ENCODE assay signal across 9 cellular contexts in the genomic region with DNA sequence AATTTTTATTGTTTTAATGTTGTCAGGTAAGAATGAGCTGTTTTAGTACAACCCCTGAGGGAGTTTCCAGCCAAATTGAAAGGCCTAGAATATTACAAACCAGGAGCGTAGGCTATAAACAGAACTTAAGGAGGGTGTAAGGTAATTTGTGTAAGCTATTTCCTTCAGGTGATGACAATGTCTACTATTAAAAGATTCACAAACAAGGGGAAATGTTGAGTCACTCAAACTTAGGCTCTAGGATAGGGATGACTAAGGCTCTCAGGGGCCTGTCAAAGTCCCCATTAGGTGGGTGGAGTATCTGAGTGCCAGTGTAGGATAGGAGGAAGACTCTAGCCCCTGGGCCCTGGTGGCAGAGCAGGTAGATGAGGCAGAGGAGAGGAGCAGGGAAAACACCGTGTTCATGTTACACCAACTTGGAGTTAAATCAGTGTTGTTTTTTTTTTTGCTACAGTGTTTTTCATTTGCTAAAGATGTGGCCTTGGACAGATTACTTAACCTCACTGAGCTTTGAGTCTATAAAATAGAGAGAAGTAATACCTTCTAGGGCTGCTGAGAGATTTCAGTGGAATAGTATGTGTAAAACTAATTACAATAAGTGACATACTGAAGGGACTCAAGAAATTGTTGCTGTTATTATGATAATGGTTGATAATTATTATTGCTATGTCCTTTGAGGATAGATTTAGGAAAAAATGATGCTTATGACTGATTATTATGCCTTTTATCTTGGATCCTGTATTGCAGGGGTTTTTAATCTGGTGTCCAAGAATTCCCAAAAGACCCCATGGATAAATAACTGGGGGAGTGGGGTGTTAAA. TPM values are rescaled to one million over a fixed set of nuclear protein-coding genes. Genes with fewer than 3 reads are reported as not detected.
DNase-seq lines count a peak whose midpoint lies in the region; ATAC-seq and TF ChIP-seq lines count a peak whose summit lies in the region.
"Had no signal": no experiment of that assay in that cellular context is flagged by ENCODE, and none has a peak within 500 bp of the region (broad histone marks: within the 10 kb centered on the region; RNA-seq: fewer than 3 reads in every experiment).

No MANE protein-coding gene starts in this region.

- in situ Hi-C loops in brain microvascular endothelial cell (cut with HindIII; ENCODE audit: low pct_ligation_motif_present, low sequenced_read_pairs): no loop called here

- H3K4me3 ChIP-seq in brain microvascular endothelial cell (ENCODE audit: low read depth, low read length) (no peak overlapping the region), mesodermal cell (ENCODE audit: extremely low read depth, insufficient read depth, low read length, poor library complexity, severe bottlenecking) (no peak overlapping the region), SJCRH30 (no peak overlapping the region)
- H3K4me3 ChIP-seq: cardiac muscle cell had no signal

- WGBS in mesodermal cell (ENCODE audit: insufficient coverage in 2 of 2), 2 experiments: 73 to 86% methylated on average over 1 of the region's 2 CpGs

- H3K27ac ChIP-seq in brain microvascular endothelial cell (no peak overlapping the region), mesodermal cell (ENCODE audit: low read depth, low read length, severe bottlenecking) (peak overlapping the region; percentile 60), SJCRH30 (no peak overlapping the region)
- H3K27ac ChIP-seq: cardiac muscle cell had no signal

- H3K27me3 ChIP-seq in brain microvascular endothelial cell (replicated peaks) (no peaks in the 10 kb centered on the region), SJCRH30 (no peaks in the 10 kb centered on the region)
- H3K27me3 ChIP-seq: cardiac muscle cell had no signal

- H3K4me1 ChIP-seq in mesodermal cell (ENCODE audit: control insufficient read depth, insufficient read depth, low read length, poor library complexity, severe bottlenecking) (peaks cover 29% of the 10 kb centered on the region), SJCRH30 (no peaks in the 10 kb centered on the region)

- no peak for ATAC-seq in HG03439 (IDR thresholded peaks at IDR 0.05; ENCODE audit: unreplicated experiment)
- no peak for ATAC-seq in HG03025 (IDR thresholded peaks at IDR 0.05; ENCODE audit: low FRiP score, unreplicated experiment)

- TF ChIP-seq CTCF in brain microvascular endothelial cell (IDR thresholded peaks at IDR 0.05; ENCODE audit: low read depth, low read length, missing control alignments): no peak

- DNase-seq in DMS53 treated with DMSO at 0.1 percent for 48 hours (lab: John Stamatoyannopoulos, UW; ENCODE audit: unreplicated experiment): peak; percentile 54
- DNase-seq in HK-2 (ENCODE audit: unreplicated experiment): peak; percentile 72
- DNase-seq in brain microvascular endothelial cell: peak; percentile 56
- no peak for DNase-seq in SJCRH30
- no peak for DNase-seq in NCI-H82 (lab: John Stamatoyannopoulos, UW)

- no peaks in the 10 kb centered on the region for H3K9me3 ChIP-seq in mesodermal cell (ENCODE audit: control insufficient read depth, low read length)
- H3K9me3 ChIP-seq in SJCRH30 (replicated peaks): no peaks in the 10 kb centered on the region

- H3K36me3 ChIP-seq in brain microvascular endothelial cell (replicated peaks) (peaks cover 22% of the 10 kb centered on the region), mesodermal cell (ENCODE audit: control insufficient read depth, insufficient read depth, low read length) (peaks cover 5% of the 10 kb centered on the region), SJCRH30 (no peaks in the 10 kb centered on the region)
- H3K36me3 ChIP-seq: cardiac muscle cell had no signal

RNA-seq across cellular contexts. Expression of gene TM4SF1, which starts 10.2 kb away (rescaled TPM):
- polyA plus RNA-seq in mesodermal cell (2013, experiment 1 of 2): 147 TPM
- 175 TPM for polyA plus RNA-seq in mesodermal cell (2013, experiment 2 of 2)
- total RNA-seq in SJCRH30 (2014; rRNA removed; shearing (Covaris generic)): 5.4 and 5.7 TPM in 2 replicates

RNA-seq across cellular contexts. Expression of gene TM4SF18, which starts 33.8 kb away (rescaled TPM):
- polyA plus RNA-seq in mesodermal cell (2013, experiment 1 of 2): 47.9 TPM
- 54.3 TPM for polyA plus RNA-seq in mesodermal cell (2013, experiment 2 of 2)
- total RNA-seq in SJCRH30 (2014; rRNA removed; shearing (Covaris generic)): not detected in 2 replicates
- polyA plus RNA-seq: cardiac muscle cell had no signal

Comparison
In these comparisons a context has a peak if more than half of its experiments do, and no peak if none do; other contexts are left out.
1. DNase-seq: peak in DMS53 treated with DMSO at 0.1 percent for 48 hours (single experiment), HK-2 (single experiment) and brain microvascular endothelial cell (single experiment); none in SJCRH30 (0 of 2) and NCI-H82 (single experiment).